Comparison of ENCODE assay signal across 1 cellular context in genomic region chr17:996554-997344, GRCh38.
A peak's percentile ranks its signal among the peaks of the same experiment; 100 is the strongest.
TF ChIP-seq lines count a peak whose summit lies in the region.

Gene TIMM22 (plus strand): TSS chr17:997129. CDS start chr17:997143, 14 bp downstream.

TF ChIP-seq in GM12878, 131 proteins besides CTCF, POLR2A, EP300 and RAD21 (continued from another document):
- no peak for TF ChIP-seq ATF2 (IDR thresholded peaks at IDR 0.05; ENCODE audit: low read length)
- TF ChIP-seq FOS (IDR thresholded peaks at IDR 0.05; ENCODE audit: borderline replicate concordance, extremely low read depth, insufficient read length): no peak
- peak; percentile 94 for TF ChIP-seq HCFC1 (IDR thresholded peaks at IDR 0.05; ENCODE audit: low read length)
- peak; percentile 92 for TF ChIP-seq NBN (IDR thresholded peaks at IDR 0.05)
- TF ChIP-seq E2F4 (IDR thresholded peaks at IDR 0.05; ENCODE audit: low read depth, low read length): peak; percentile 58; the same call in 1 of the 2 replicates
- no peak for TF ChIP-seq ZZZ3 (IDR thresholded peaks at IDR 0.05; ENCODE audit: control insufficient read depth, insufficient read length, low read depth)
- peak; percentile 47 for TF ChIP-seq BCL3 (IDR thresholded peaks at IDR 0.05; ENCODE audit: borderline replicate concordance, insufficient read depth, low read depth, low read length, poor library complexity, severe bottlenecking)
- 0 out of 2 replicates have a peak, but pooled peaks have one; percentile 11 for TF ChIP-seq TCF7 (IDR thresholded peaks at IDR 0.05; ENCODE audit: borderline replicate concordance)
- TF ChIP-seq HDAC2 (IDR thresholded peaks at IDR 0.05): peak; percentile 95; the same call in 1 of the 2 replicates
- no peak for TF ChIP-seq ZBED1 (IDR thresholded peaks at IDR 0.05; ENCODE audit: borderline replicate concordance)
- TF ChIP-seq SMAD1 (IDR thresholded peaks at IDR 0.05; ENCODE audit: low read depth, partially characterized antibody): no peak
- peak; percentile 79 for TF ChIP-seq POLR2AphosphoS2 (IDR thresholded peaks at IDR 0.05; ENCODE audit: low read depth, low read length)
- peak; percentile 89; the same call in 1 of the 2 replicates for TF ChIP-seq RB1 (IDR thresholded peaks at IDR 0.05; ENCODE audit: borderline replicate concordance)
